18 cellular contexts compared by ENCODE assay signal in genomic region chr6:128456510-128457244, GRCh38.
DNase-seq lines count a peak whose midpoint lies in the region; ATAC-seq and FAIRE-seq lines count a peak whose summit lies in the region.
"Had no signal": no experiment of that assay in that cellular context is flagged by ENCODE, and none has a peak within 500 bp of the region (broad histone marks: within the 10 kb centered on the region; RNA-seq: fewer than 3 reads in every experiment).

No MANE protein-coding gene starts in this region.

- DNase-seq in Ammon's horn (ENCODE audit: low spot score) (peak; percentile 51), NCI-H146 (lab: John Stamatoyannopoulos, UW) (peak; percentile 84), NCI-H446 treated with DMSO at 0.1 percent for 48 hours (lab: John Stamatoyannopoulos, UW) (peak; percentile 52)
- DNase-seq in activated CD4-positive, alpha-beta T cell treated with anti-CD3 and anti-CD28 coated beads for 48 hours = no peak
- DNase-seq: CD4-positive, CD25-positive, alpha-beta regulatory T cell; DMS79 treated with DMSO at 0.1 percent for 48 hours; H9; HFFc6; KBM-7; NCI-H1092; NCI-H187 treated with DMSO at 0.1 percent for 48 hours; NCI-H510A; T-helper 1 cell had no signal

- ATAC-seq in GM21786 (IDR thresholded peaks at IDR 0.05; ENCODE audit: unreplicated experiment) (no peak), HG03442 (IDR thresholded peaks at IDR 0.05; ENCODE audit: unreplicated experiment) (no peak)
- ATAC-seq: A549, Right ventricle myocardium inferior had no signal

- FAIRE-seq in islet of Langerhans (lab: Jason Lieb, UNC) = peak; percentile 33
- FAIRE-seq: A549 had no signal
